In genomic region chr1:1545946-1546737, GRCh38 we compare ENCODE assay signal across 29 cellular contexts. TPM values are rescaled to one million over a fixed set of nuclear protein-coding genes. Genes with fewer than 3 reads are reported as not detected.
"Had no signal": no experiment of that assay in that cellular context is flagged by ENCODE, and none has a peak within 500 bp of the region (broad histone marks: within the 10 kb centered on the region; RNA-seq: fewer than 3 reads in every experiment).

No MANE protein-coding gene starts in this region.

- H3K4me1 ChIP-seq: ascending aorta had no signal

- DNase-seq: activated CD4-positive, alpha-beta memory T cell treated with anti-CD3 and anti-CD28 coated beads for 36 hours; activated CD4-positive, alpha-beta T cell treated with anti-CD3 and anti-CD28 coated beads for 36 hours; activated CD4-positive, alpha-beta T cell treated with anti-CD3 and anti-CD28 coated beads, Interleukin-2, amount 50 U/mL, for 1 hour; activated CD8-positive, alpha-beta memory T cell treated with anti-CD3 and anti-CD28 coated beads, Interleukin-2, amount 50 U/mL, for 4 hours; activated naive CD4-positive, alpha-beta T cell treated with anti-CD3 and anti-CD28 coated beads, Interleukin-2, amount 10 ng/mL, durations not matched to agents 7 days and 5 days; activated naive CD8-positive, alpha-beta T cell treated with anti-CD3 and anti-CD28 coated beads, Interleukin-2, amount 50 U/mL, for 24 hours; activated T-cell treated with anti-CD3 and anti-CD28 coated beads for 4 hours; activated T-cell treated with anti-CD3 and anti-CD28 coated beads, Interleukin-2, amount 50 U/mL, for 4 hours; amygdala; Kasumi-1; KG1; MG63; NCI-H1048; NCI-H1105 treated with DMSO at 0.1 percent for 48 hours; NCI-H1436; NCI-H1694 treated with DMSO at 0.1 percent for 48 hours; NCI-H2029; NCI-H2171; NCI-H510A; NCI-H526; NCI-H748 treated with DMSO at 0.1 percent for 48 hours; NK-92 treated with Interleukin-12 subunit alpha and Interleukin-12 subunit beta, amount 100 ng/mL, for 24 hours; PC-9; Right ventricle myocardium superior; SW 1271; T-helper 1 cell; T1000 had no signal

- H3K27me3 ChIP-seq: ascending aorta, cardiac muscle cell, MG63 had no signal

- H2AFZ ChIP-seq: PC-9 had no signal

- H3K9me3 ChIP-seq: ascending aorta, MG63 had no signal

- H3K27ac ChIP-seq: ascending aorta, cardiac muscle cell, PC-9 had no signal

- H3K4me3 ChIP-seq: ascending aorta, cardiac muscle cell, MG63, PC-9 had no signal

- H3K4me2 ChIP-seq: PC-9 had no signal

RNA-seq across cellular contexts. Expression of gene TMEM240, which starts 5.7 kb away (rescaled TPM):
- total RNA-seq: ascending aorta had no signal
